Comparison of ENCODE assay signal across 1 cellular context in genomic region chr2:99787762-99788382, GRCh38.
TF ChIP-seq lines count a peak whose summit lies in the region.

No MANE protein-coding gene starts in this region.

TF ChIP-seq in K562, 482 proteins besides CTCF, POLR2A, EP300 and RAD21 (continued from another document and continues in another):
- TF ChIP-seq, protein P1, sequence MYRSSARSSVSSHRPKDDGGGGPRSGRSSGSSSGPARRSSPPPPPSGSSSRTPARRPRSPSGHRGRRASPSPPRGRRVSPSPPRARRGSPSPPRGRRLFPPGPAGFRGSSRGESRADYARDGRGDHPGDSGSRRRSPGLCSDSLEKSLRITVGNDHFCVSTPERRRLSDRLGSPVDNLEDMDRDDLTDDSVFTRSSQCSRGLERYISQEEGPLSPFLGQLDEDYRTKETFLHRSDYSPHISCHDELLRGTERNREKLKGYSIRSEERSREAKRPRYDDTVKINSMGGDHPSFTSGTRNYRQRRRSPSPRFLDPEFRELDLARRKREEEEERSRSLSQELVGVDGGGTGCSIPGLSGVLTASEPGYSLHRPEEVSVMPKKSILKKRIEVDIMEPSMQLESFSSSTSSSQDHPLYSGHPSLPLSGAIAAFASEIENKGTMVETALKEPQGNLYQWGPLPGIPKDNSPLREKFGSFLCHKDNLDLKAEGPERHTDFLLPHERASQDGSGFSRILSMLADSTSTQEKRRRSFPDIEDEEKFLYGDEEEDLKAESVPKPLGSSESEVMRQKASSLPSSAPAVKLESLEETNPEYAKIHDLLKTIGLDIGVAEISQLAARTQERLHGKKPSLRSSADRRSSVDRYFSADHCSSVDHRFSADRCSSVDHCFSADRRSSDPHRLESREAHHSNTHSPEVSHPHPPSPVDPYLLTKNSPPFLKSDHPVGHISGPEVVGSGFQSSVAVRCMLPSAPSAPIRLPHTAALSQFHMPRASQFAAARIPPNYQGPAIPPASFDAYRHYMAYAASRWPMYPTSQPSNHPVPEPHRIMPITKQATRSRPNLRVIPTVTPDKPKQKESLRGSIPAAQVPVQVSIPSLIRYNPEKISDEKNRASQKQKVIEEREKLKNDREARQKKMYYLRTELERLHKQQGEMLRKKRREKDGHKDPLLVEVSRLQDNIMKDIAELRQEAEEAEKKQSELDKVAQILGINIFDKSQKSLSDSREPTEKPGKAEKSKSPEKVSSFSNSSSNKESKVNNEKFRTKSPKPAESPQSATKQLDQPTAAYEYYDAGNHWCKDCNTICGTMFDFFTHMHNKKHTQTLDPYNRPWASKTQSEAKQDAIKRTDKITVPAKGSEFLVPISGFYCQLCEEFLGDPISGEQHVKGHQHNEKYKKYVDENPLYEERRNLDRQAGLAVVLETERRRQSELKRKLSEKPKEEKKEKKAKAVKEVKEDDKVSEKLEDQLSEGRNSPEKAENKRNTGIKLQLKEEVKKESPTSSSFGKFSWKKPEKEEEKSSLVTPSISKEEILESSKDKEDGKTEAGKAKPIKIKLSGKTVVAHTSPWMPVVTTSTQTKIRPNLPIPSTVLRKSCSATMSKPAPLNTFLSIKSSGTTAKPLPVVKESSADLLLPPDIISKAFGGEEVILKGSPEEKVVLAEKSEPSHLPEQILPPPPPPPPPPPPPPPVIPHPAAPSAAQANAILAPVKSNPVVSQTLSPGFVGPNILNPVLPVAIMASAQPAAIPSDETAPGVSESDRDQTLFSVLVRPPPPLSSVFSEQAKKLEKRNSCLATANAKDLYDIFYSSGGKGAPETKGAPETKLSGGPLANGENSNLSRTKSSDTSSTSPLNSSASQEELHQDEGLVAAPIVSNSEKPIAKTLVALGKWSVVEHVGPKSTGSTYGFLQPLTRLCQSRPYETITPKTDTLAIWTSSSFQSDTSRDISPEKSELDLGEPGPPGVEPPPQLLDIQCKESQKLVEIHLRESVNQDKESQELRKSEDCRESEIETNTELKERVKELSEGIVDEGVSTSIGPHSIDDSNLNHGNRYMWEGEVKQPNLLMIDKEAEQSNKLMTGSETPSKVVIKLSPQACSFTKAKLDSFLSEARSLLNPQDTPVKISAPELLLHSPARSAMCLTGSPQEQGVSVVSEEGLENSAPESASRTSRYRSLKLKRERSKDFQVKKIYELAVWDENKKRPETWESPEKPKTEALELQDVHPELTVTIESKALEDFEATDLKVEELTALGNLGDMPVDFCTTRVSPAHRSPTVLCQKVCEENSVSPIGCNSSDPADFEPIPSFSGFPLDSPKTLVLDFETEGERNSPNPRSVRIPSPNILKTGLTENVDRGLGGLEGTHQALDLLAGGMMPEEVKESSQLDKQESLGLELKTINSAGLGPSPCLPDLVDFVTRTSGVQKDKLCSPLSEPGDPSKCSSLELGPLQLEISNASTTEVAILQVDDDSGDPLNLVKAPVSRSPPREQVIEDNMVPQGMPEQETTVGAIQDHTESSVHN (IDR thresholded peaks at IDR 0.05; ENCODE audit: borderline replicate concordance in 1 of 2, low read depth in 1 of 2) = 0 out of 4 replicates have a peak, but pooled peaks of 1 of the 2 experiments have one; percentile 22
- TF ChIP-seq OTX1 (CRISPR knock-in tag; IDR thresholded peaks at IDR 0.05) (no peak), ZNF639 (CRISPR knock-in tag; conservative IDR thresholded peaks at IDR 0.05 in 1 of 2, IDR thresholded peaks at IDR 0.05 in 1 of 2) (no peak), ZNF133 (CRISPR knock-in tag; IDR thresholded peaks at IDR 0.05) (no peak), KAT2B (IDR thresholded peaks at IDR 0.05; ENCODE audit: low read depth, low read length) (no peak), NEUROD1 (IDR thresholded peaks at IDR 0.05; ENCODE audit: borderline replicate concordance, low read depth, low read length, partially characterized antibody) (no peak), ZNF75A (CRISPR knock-in tag; IDR thresholded peaks at IDR 0.05) (no peak), ARID3B (CRISPR knock-in tag; IDR thresholded peaks at IDR 0.05; ENCODE audit: borderline replicate concordance) (no peak), CBX8 (IDR thresholded peaks at IDR 0.05; ENCODE audit: borderline replicate concordance, extremely low read depth, low read depth, low read length, poor library complexity, severe bottlenecking) (no peak), MCM7 (IDR thresholded peaks at IDR 0.05) (no peak), PHF20 (IDR thresholded peaks at IDR 0.05; ENCODE audit: partially characterized antibody) (no peak), SUPT5H (IDR thresholded peaks at IDR 0.05) (no peak), ARID1B (IDR thresholded peaks at IDR 0.05) (peak; percentile 47; the same call in 1 of the 2 replicates), ESRRB (CRISPR knock-in tag; IDR thresholded peaks at IDR 0.05; ENCODE audit: borderline replicate concordance) (no peak), CBX2 (IDR thresholded peaks at IDR 0.05; ENCODE audit: insufficient read depth, low read length, poor library complexity, severe bottlenecking) (no peak), DMBX1 (CRISPR knock-in tag; IDR thresholded peaks at IDR 0.05; ENCODE audit: borderline replicate concordance) (no peak), SOX6 (IDR thresholded peaks at IDR 0.05) (peak; percentile 93), NFIC (IDR thresholded peaks at IDR 0.05) (no peak), ZEB2 (IDR thresholded peaks at IDR 0.05) (no peak), WHSC1 (IDR thresholded peaks at IDR 0.05; ENCODE audit: low read length) (no peak), PCBP1 (IDR thresholded peaks at IDR 0.05; ENCODE audit: low read depth, low read length, poor library complexity, severe bottlenecking) (no peak), GTF2F1 (IDR thresholded peaks at IDR 0.05; ENCODE audit: low read depth, low read length) (no peak), NFE2L1 (tag; IDR thresholded peaks at IDR 0.05; ENCODE audit: borderline replicate concordance, low read depth) (no peak), SMAD4 (CRISPR knock-in tag; conservative IDR thresholded peaks at IDR 0.05) (peak; percentile 72), ATF7 (IDR thresholded peaks at IDR 0.05) (peak; percentile 86), ZNF324 (CRISPR knock-in tag; IDR thresholded peaks at IDR 0.05) (no peak), THAP12 (CRISPR knock-in tag; IDR thresholded peaks at IDR 0.05) (no peak), CREM (IDR thresholded peaks at IDR 0.05; ENCODE audit: low read depth) (peak; percentile 82), TARDBP (IDR thresholded peaks at IDR 0.05) (0 out of 2 replicates have a peak, but pooled peaks have one; percentile 35), ETV5 (CRISPR knock-in tag; IDR thresholded peaks at IDR 0.05; ENCODE audit: low read depth) (no peak), SIX5 (IDR thresholded peaks at IDR 0.05; ENCODE audit: borderline replicate concordance in 1 of 2, insufficient read depth in 1 of 2, low read depth in 1 of 2, low read length in 2 of 2) (no peak), CREB3 (tag; conservative IDR thresholded peaks at IDR 0.05; ENCODE audit: low read depth) (no peak)
- TF ChIP-seq, protein P2, sequence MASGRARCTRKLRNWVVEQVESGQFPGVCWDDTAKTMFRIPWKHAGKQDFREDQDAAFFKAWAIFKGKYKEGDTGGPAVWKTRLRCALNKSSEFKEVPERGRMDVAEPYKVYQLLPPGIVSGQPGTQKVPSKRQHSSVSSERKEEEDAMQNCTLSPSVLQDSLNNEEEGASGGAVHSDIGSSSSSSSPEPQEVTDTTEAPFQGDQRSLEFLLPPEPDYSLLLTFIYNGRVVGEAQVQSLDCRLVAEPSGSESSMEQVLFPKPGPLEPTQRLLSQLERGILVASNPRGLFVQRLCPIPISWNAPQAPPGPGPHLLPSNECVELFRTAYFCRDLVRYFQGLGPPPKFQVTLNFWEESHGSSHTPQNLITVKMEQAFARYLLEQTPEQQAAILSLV (tag; IDR thresholded peaks at IDR 0.05) = no peak
- TF ChIP-seq, protein P3, sequence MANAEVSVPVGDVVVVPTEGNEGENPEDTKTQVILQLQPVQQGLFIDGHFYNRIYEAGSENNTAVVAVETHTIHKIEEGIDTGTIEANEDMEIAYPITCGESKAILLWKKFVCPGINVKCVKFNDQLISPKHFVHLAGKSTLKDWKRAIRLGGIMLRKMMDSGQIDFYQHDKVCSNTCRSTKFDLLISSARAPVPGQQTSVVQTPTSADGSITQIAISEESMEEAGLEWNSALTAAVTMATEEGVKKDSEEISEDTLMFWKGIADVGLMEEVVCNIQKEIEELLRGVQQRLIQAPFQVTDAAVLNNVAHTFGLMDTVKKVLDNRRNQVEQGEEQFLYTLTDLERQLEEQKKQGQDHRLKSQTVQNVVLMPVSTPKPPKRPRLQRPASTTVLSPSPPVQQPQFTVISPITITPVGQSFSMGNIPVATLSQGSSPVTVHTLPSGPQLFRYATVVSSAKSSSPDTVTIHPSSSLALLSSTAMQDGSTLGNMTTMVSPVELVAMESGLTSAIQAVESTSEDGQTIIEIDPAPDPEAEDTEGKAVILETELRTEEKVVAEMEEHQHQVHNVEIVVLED (CRISPR knock-in tag; IDR thresholded peaks at IDR 0.05) = no peak
- TF ChIP-seq, protein P4, sequence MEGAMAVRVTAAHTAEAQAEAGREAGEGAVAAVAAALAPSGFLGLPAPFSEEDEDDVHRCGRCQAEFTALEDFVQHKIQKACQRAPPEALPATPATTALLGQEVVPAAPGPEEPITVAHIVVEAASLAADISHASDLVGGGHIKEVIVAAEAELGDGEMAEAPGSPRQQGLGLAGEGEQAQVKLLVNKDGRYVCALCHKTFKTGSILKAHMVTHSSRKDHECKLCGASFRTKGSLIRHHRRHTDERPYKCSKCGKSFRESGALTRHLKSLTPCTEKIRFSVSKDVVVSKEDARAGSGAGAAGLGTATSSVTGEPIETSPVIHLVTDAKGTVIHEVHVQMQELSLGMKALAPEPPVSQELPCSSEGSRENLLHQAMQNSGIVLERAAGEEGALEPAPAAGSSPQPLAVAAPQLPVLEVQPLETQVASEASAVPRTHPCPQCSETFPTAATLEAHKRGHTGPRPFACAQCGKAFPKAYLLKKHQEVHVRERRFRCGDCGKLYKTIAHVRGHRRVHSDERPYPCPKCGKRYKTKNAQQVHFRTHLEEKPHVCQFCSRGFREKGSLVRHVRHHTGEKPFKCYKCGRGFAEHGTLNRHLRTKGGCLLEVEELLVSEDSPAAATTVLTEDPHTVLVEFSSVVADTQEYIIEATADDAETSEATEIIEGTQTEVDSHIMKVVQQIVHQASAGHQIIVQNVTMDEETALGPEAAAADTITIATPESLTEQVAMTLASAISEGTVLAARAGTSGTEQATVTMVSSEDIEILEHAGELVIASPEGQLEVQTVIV (CRISPR knock-in tag; IDR thresholded peaks at IDR 0.05; ENCODE audit: borderline replicate concordance) = no peak
- TF ChIP-seq, protein P5, sequence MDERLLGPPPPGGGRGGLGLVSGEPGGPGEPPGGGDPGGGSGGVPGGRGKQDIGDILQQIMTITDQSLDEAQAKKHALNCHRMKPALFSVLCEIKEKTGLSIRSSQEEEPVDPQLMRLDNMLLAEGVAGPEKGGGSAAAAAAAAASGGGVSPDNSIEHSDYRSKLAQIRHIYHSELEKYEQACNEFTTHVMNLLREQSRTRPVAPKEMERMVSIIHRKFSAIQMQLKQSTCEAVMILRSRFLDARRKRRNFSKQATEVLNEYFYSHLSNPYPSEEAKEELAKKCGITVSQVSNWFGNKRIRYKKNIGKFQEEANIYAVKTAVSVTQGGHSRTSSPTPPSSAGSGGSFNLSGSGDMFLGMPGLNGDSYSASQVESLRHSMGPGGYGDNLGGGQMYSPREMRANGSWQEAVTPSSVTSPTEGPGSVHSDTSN (CRISPR knock-in tag; IDR thresholded peaks at IDR 0.05; ENCODE audit: low read depth) = no peak
- TF ChIP-seq, protein P5 (tag; conservative IDR thresholded peaks at IDR 0.05; ENCODE audit: low read depth) = peak; percentile 90
